ENCODE assay signal across 8 cellular contexts in genomic region chr2:100730290-100730868, GRCh38.
DNase-seq lines count a peak whose midpoint lies in the region; ATAC-seq and TF ChIP-seq lines count a peak whose summit lies in the region.

No MANE protein-coding gene starts in this region.

- H3K4me3 ChIP-seq in OCI-LY3 (ENCODE audit: low read length) (no peak overlapping the region), coronary artery (no peak overlapping the region)

- ATAC-seq in HG02885 (IDR thresholded peaks at IDR 0.05; ENCODE audit: poor library complexity, unreplicated experiment), result no peak

- no peaks in the 10 kb centered on the region for H4K20me1 ChIP-seq in OCI-LY3 (ENCODE audit: insufficient read depth, low read length)

- H3K27ac ChIP-seq in OCI-LY3 (ENCODE audit: low read length), result no peak overlapping the region
- no peak overlapping the region for H3K27ac ChIP-seq in coronary artery

- no peaks in the 10 kb centered on the region for H3K4me1 ChIP-seq in OCI-LY3 (ENCODE audit: low read length)

- peak; percentile 63 for TF ChIP-seq CTCF in OCI-LY3 (IDR thresholded peaks at IDR 0.05; ENCODE audit: low read depth, low read length)
- no peak for TF ChIP-seq CTCF in coronary artery (IDR thresholded peaks at IDR 0.05)

- H2AFZ ChIP-seq in OCI-LY3 (ENCODE audit: low read depth, low read length), result no peak overlapping the region

- no peaks in the 10 kb centered on the region for H3K79me2 ChIP-seq in OCI-LY3 (ENCODE audit: low read length)

- H3K36me3 ChIP-seq in OCI-LY3 (replicated peaks; ENCODE audit: low read depth, low read length), result no peaks in the 10 kb centered on the region

- H3K4me2 ChIP-seq in OCI-LY3 (ENCODE audit: low read length), result no peak overlapping the region

- H3K9ac ChIP-seq in OCI-LY3 (ENCODE audit: low read length), result no peak overlapping the region

- H3K27me3 ChIP-seq in OCI-LY3 (ENCODE audit: low read depth, low read length), result peaks cover 8% of the 10 kb centered on the region; the same call in 1 of the 2 replicates

- H3K9me3 ChIP-seq in OCI-LY3 (ENCODE audit: insufficient read depth, low read length), result 0 out of 2 replicates have a peak, but pooled peaks cover 4% of the 10 kb centered on the region

- DNase-seq in NCI-H1417 (lab: John Stamatoyannopoulos, UW) (peak in 2 of 3 experiments; percentile 13 to 18), NCI-H1417 treated with DMSO at 0.1 percent for 48 hours (lab: John Stamatoyannopoulos, UW) (no peak), hepatic stellate cell (ENCODE audit: low spot score) (peak; percentile 43), coronary artery (ENCODE audit: low spot score) (no peak)
- DNase-seq in activated naive CD8-positive, alpha-beta T cell treated with anti-CD3 and anti-CD28 coated beads, Interleukin-2, amount 50 U/mL, for 16 hours (ENCODE audit: low read depth, low spot score), result peak; percentile 4
- DNase-seq in stimulated activated CD4-positive, alpha-beta T cell treated with anti-CD3 and anti-CD28 coated beads, Interleukin-4, amount 100 ng/mL, for 4 hours, result peak; percentile 20 to 26

Comparison
In these comparisons a context has a peak if more than half of its experiments do, and no peak if none do; other contexts are left out.
1. DNase-seq: peak in NCI-H1417 (2 of 3), activated naive CD8-positive, alpha-beta T cell treated with anti-CD3 and anti-CD28 coated beads, Interleukin-2, amount 50 U/mL, for 16 hours (single experiment), hepatic stellate cell (single experiment) and stimulated activated CD4-positive, alpha-beta T cell treated with anti-CD3 and anti-CD28 coated beads, Interleukin-4, amount 100 ng/mL, for 4 hours (2 of 2); none in NCI-H1417 treated with DMSO at 0.1 percent for 48 hours (single experiment) and coronary artery (single experiment).